23 cellular contexts compared by ENCODE assay signal in the genomic region with DNA sequence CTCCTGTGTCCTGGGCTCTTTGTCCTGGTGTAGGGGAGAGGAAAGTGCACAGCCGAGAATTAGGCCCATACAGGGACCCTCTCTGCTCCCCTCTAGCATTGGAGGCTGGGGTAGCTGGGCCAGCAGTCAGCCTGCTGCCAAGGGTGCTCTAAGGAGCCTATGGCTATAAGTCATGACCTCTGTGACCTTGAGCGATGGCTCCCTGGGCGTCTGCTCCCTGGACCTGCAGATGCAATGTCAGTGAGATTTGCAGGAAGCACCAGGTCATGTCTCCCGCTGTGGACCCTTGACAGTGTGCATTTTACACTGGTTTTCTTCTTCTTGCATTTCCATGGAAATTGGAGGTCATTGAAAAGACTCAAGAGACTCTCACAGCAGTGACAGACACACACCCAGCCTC.
A peak's percentile ranks its signal among the peaks of the same experiment; 100 is the strongest.
DNase-seq lines count a peak whose midpoint lies in the region; TF ChIP-seq lines count a peak whose summit lies in the region.
"Had no signal": no experiment of that assay in that cellular context is flagged by ENCODE, and none has a peak within 500 bp of the region (broad histone marks: within the 10 kb centered on the region; RNA-seq: fewer than 3 reads in every experiment).

No MANE protein-coding gene starts in this region.

- H3K36me3 Mint-ChIP-seq in chondrocyte (ENCODE audit: low read depth): peaks cover 14% of the 10 kb centered on the region
- no peaks in the 10 kb centered on the region for H3K36me3 Mint-ChIP-seq in activated CD4-positive, alpha-beta memory T cell treated with anti-CD3 and anti-CD28 coated beads, Interleukin-2, amount 10 ng/mL, durations not matched to agents 7 days and 5 days (ENCODE audit: low read depth)
- H3K36me3 Mint-ChIP-seq: CD4-positive, alpha-beta memory T cell; CD4-positive, CD25-positive, alpha-beta regulatory T cell had no signal

- TF ChIP-seq POLR2A in spleen (IDR thresholded peaks at IDR 0.05) (no peak), suprapubic skin (IDR thresholded peaks at IDR 0.05) (no peak)

- H3K23ac ChIP-seq in neuronal stem cell (ENCODE audit: low read depth, low read length, poor library complexity): no peak overlapping the region

- H3K4me3 Mint-ChIP-seq in chondrocyte (ENCODE audit: unreplicated experiment): no peak overlapping the region
- no peak overlapping the region for H3K4me3 Mint-ChIP-seq in activated CD4-positive, alpha-beta memory T cell treated with anti-CD3 and anti-CD28 coated beads, Interleukin-2, amount 10 ng/mL, durations not matched to agents 7 days and 5 days
- H3K4me3 Mint-ChIP-seq: CD14-positive monocyte; CD4-positive, alpha-beta memory T cell; CD4-positive, CD25-positive, alpha-beta regulatory T cell; CD8-positive, alpha-beta memory T cell had no signal

- TF ChIP-seq CTCF in chondrocyte (IDR thresholded peaks at IDR 0.05) (no peak), spleen (IDR thresholded peaks at IDR 0.05 in 8 of 11, conservative IDR thresholded peaks at IDR 0.05 in 3 of 11) (no peak), suprapubic skin (IDR thresholded peaks at IDR 0.05) (no peak)

- H3K27ac ChIP-seq in neuronal stem cell (replicated peaks; ENCODE audit: low read length) (no peak overlapping the region), spleen (no peak overlapping the region), suprapubic skin (no peak overlapping the region)
- H3K27ac ChIP-seq: 22Rv1, BLaER1 had no signal

- no peak overlapping the region for H2BK15ac ChIP-seq in neuronal stem cell (ENCODE audit: low read length)

- no peak overlapping the region for H2BK120ac ChIP-seq in neuronal stem cell (ENCODE audit: low read depth, low read length)

- peak overlapping the region; percentile 22 for H3K9ac ChIP-seq in neuronal stem cell (ENCODE audit: low read depth, low read length, poor library complexity)
- H3K9ac ChIP-seq: BLaER1 had no signal

- H3K27ac Mint-ChIP-seq in chondrocyte (ENCODE audit: unreplicated experiment): no peak overlapping the region
- H3K27ac Mint-ChIP-seq in activated CD4-positive, alpha-beta memory T cell treated with anti-CD3 and anti-CD28 coated beads, Interleukin-2, amount 10 ng/mL, durations not matched to agents 7 days and 5 days: no peak overlapping the region
- H3K27ac Mint-ChIP-seq: CD4-positive, alpha-beta memory T cell had no signal

- H2BK12ac ChIP-seq in neuronal stem cell (ENCODE audit: low read length): no peak overlapping the region

- peaks cover 11% of the 10 kb centered on the region for H3K9me3 Mint-ChIP-seq in chondrocyte (ENCODE audit: low read depth)
- no peaks in the 10 kb centered on the region for H3K9me3 Mint-ChIP-seq in activated CD4-positive, alpha-beta memory T cell treated with anti-CD3 and anti-CD28 coated beads, Interleukin-2, amount 10 ng/mL, durations not matched to agents 7 days and 5 days

- no peak for TF ChIP-seq EP300 in suprapubic skin (IDR thresholded peaks at IDR 0.05)

- H3K9me3 ChIP-seq in neuronal stem cell (replicated peaks in 1 of 2; ENCODE audit: control insufficient read depth in 2 of 2, insufficient read depth in 1 of 2, low read depth in 1 of 2, low read length in 2 of 2): peaks cover 0 to 3% of the 10 kb centered on the region in 2 donors
- peaks cover 0 to 23% (median 5%) of the 10 kb centered on the region in 8 donors for H3K9me3 ChIP-seq in spleen
- H3K9me3 ChIP-seq in suprapubic skin: no peaks in the 10 kb centered on the region
- H3K9me3 ChIP-seq: BE2C, BLaER1 had no signal

- H3K79me1 ChIP-seq in neuronal stem cell (ENCODE audit: low read depth, low read length): no peaks in the 10 kb centered on the region

- no peak overlapping the region for H3K4ac ChIP-seq in neuronal stem cell (ENCODE audit: low read length)

- H3K27me3 ChIP-seq in neuronal stem cell (ENCODE audit: control insufficient read depth in 3 of 3, insufficient read depth in 3 of 3, low read depth in 1 of 3, low read length in 3 of 3): peaks cover 0 to 7% (median 0%) of the 10 kb centered on the region in 3 experiments
- H3K27me3 ChIP-seq in spleen (replicated peaks in 1 of 7): peaks cover 0 to 5% (median 0%) of the 10 kb centered on the region in 7 donors
- no peaks in the 10 kb centered on the region for H3K27me3 ChIP-seq in suprapubic skin
- H3K27me3 ChIP-seq: BE2C, BLaER1 had no signal

- no peak overlapping the region for H2AFZ ChIP-seq in neuronal stem cell (ENCODE audit: low read length)

- no peak overlapping the region for H4K8ac ChIP-seq in neuronal stem cell (ENCODE audit: low read depth, low read length)

- WGBS in neuronal stem cell (ENCODE audit: extremely low coverage in 2 of 2, insufficient read length in 2 of 2, insufficient replicate concordance in 1 of 2), 2 donors: no CpG with 5 or more reads among the region's 4 CpGs
- 68 to 77% (median 74%) methylated on average over 4 of the region's 4 CpGs for WGBS in spleen, 5 donors
- WGBS in suprapubic skin: 92% methylated on average over 4 of the region's 4 CpGs

- no peak overlapping the region for H2BK5ac ChIP-seq in neuronal stem cell (ENCODE audit: low read length)

- H3K4me1 Mint-ChIP-seq in chondrocyte (ENCODE audit: low read depth): no peaks in the 10 kb centered on the region
- no peaks in the 10 kb centered on the region for H3K4me1 Mint-ChIP-seq in activated CD4-positive, alpha-beta memory T cell treated with anti-CD3 and anti-CD28 coated beads, Interleukin-2, amount 10 ng/mL, durations not matched to agents 7 days and 5 days
- H3K4me1 Mint-ChIP-seq: CD4-positive, alpha-beta memory T cell; CD4-positive, CD25-positive, alpha-beta regulatory T cell had no signal

- H3K18ac ChIP-seq in neuronal stem cell (ENCODE audit: low read length): peak overlapping the region; percentile 55

- DNase-seq in chondrocyte (ENCODE audit: low spot score) (peak; percentile 41), neuronal stem cell (ENCODE audit: low spot score) (no peak), spleen (peak; percentile 71), suprapubic skin (ENCODE audit: low spot score in 2 of 2) (no peak)
- DNase-seq in activated CD4-positive, alpha-beta memory T cell treated with anti-CD3 and anti-CD28 coated beads, Interleukin-2, amount 10 ng/mL, durations not matched to agents 7 days and 5 days: no peak
- DNase-seq: ACHN; BE2C; C1 segment of cervical spinal cord; CD4-positive, alpha-beta memory T cell; CD4-positive, CD25-positive, alpha-beta regulatory T cell; CD8-positive, alpha-beta memory T cell; COR-L47; DMS 273 treated with DMSO at 0.1 percent for 48 hours; DMS153; DMS53; DMS79; DND-41; EL; GDM1 had no signal

- H3K4me2 ChIP-seq in neuronal stem cell (ENCODE audit: insufficient read depth, low read length, poor library complexity, severe bottlenecking): no peak overlapping the region
- H3K4me2 ChIP-seq: BLaER1 had no signal

- peaks cover 48% of the 10 kb centered on the region for H3K27me3 Mint-ChIP-seq in chondrocyte (ENCODE audit: low read depth)
- H3K27me3 Mint-ChIP-seq in activated CD4-positive, alpha-beta memory T cell treated with anti-CD3 and anti-CD28 coated beads, Interleukin-2, amount 10 ng/mL, durations not matched to agents 7 days and 5 days: peaks cover 15% of the 10 kb centered on the region

- no peak overlapping the region for H3K4me3 ChIP-seq in neuronal stem cell (ENCODE audit: low read length in 2 of 2)
- no peak overlapping the region for H3K4me3 ChIP-seq in spleen
- no peak overlapping the region for H3K4me3 ChIP-seq in suprapubic skin
- H3K4me3 ChIP-seq: BLaER1, GM12878 had no signal

- H3K36me3 ChIP-seq in neuronal stem cell (replicated peaks in 1 of 2; ENCODE audit: control insufficient read depth in 2 of 2, insufficient read depth in 2 of 2, low read length in 2 of 2) (no peaks in the 10 kb centered on the region), spleen (no peaks in the 10 kb centered on the region), suprapubic skin (no peaks in the 10 kb centered on the region)
- H3K36me3 ChIP-seq: BE2C had no signal

- no peak overlapping the region for H3K14ac ChIP-seq in neuronal stem cell (ENCODE audit: low read length)

- H2AK5ac ChIP-seq in neuronal stem cell (ENCODE audit: low read depth, low read length): peak overlapping the region; percentile 17

- CTCF ChIA-PET in activated CD4-positive, alpha-beta memory T cell treated with anti-CD3 and anti-CD28 coated beads, Interleukin-2, amount 10 ng/mL, durations not matched to agents 7 days and 5 days (lab: Charles Lee): no interaction called here

- intact Hi-C loops in spleen (cut with DNase I; ENCODE audit: low total_unique reads): no loop called here

- POLR2A ChIA-PET in activated CD4-positive, alpha-beta memory T cell treated with anti-CD3 and anti-CD28 coated beads, Interleukin-2, amount 10 ng/mL, durations not matched to agents 7 days and 5 days (lab: Charles Lee): interaction anchor here (1.9 kb wide), 1 partner anchor 16 kb away, joined by 5 read pairs; no protein-coding TSS in a partner anchor

- H4K91ac ChIP-seq in neuronal stem cell (ENCODE audit: low read depth, low read length, poor library complexity): no peak overlapping the region

- H3K4me1 ChIP-seq in neuronal stem cell (ENCODE audit: control insufficient read depth in 2 of 2, insufficient read depth in 1 of 2, low read depth in 1 of 2, low read length in 2 of 2) (peaks cover 0 to 7% of the 10 kb centered on the region in 2 donors), spleen (no peaks in the 10 kb centered on the region), suprapubic skin (no peaks in the 10 kb centered on the region)
- H3K4me1 ChIP-seq: BE2C had no signal

Comparison
In these comparisons a context has a peak if more than half of its experiments do, and no peak if none do; other contexts are left out.
1. DNase-seq: peak in chondrocyte (single experiment) and spleen (single experiment); none in neuronal stem cell (single experiment), activated CD4-positive, alpha-beta memory T cell treated with anti-CD3 and anti-CD28 coated beads, Interleukin-2, amount 10 ng/mL, durations not matched to agents 7 days and 5 days (single experiment) and suprapubic skin (0 of 2).